1 cellular context compared by ENCODE assay signal in the genomic region with DNA sequence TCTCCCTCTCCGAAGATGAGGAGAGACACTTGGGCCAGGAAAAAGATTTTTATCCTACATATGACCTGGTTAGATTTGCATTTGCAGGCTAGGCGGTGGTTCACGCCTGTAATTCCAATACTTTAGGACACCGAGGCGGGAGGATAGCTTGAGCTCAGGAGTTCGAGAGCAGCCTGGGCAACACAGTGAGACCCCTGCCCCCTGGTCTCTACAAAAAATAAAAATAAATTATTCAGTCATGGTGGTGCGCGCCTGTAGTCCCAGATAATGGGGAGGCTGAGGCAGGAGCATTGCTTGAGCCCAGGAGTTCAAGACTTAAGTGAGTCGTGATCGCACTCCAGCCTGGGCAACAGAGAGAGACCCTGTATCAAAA.
TF ChIP-seq lines count a peak whose summit lies in the region.

No MANE protein-coding gene starts in this region.

TF ChIP-seq in K562, 482 proteins besides CTCF, POLR2A, EP300 and RAD21:
- peak; percentile 77 for TF ChIP-seq ZNF121 (CRISPR knock-in tag; conservative IDR thresholded peaks at IDR 0.05)
- TF ChIP-seq ZNF79 (CRISPR knock-in tag; IDR thresholded peaks at IDR 0.05; ENCODE audit: low read depth) = no peak
- no peak for TF ChIP-seq SAFB (IDR thresholded peaks at IDR 0.05; ENCODE audit: borderline replicate concordance, low read depth, low read length)
- TF ChIP-seq MCM7 (IDR thresholded peaks at IDR 0.05) = no peak
- TF ChIP-seq, protein P1, sequence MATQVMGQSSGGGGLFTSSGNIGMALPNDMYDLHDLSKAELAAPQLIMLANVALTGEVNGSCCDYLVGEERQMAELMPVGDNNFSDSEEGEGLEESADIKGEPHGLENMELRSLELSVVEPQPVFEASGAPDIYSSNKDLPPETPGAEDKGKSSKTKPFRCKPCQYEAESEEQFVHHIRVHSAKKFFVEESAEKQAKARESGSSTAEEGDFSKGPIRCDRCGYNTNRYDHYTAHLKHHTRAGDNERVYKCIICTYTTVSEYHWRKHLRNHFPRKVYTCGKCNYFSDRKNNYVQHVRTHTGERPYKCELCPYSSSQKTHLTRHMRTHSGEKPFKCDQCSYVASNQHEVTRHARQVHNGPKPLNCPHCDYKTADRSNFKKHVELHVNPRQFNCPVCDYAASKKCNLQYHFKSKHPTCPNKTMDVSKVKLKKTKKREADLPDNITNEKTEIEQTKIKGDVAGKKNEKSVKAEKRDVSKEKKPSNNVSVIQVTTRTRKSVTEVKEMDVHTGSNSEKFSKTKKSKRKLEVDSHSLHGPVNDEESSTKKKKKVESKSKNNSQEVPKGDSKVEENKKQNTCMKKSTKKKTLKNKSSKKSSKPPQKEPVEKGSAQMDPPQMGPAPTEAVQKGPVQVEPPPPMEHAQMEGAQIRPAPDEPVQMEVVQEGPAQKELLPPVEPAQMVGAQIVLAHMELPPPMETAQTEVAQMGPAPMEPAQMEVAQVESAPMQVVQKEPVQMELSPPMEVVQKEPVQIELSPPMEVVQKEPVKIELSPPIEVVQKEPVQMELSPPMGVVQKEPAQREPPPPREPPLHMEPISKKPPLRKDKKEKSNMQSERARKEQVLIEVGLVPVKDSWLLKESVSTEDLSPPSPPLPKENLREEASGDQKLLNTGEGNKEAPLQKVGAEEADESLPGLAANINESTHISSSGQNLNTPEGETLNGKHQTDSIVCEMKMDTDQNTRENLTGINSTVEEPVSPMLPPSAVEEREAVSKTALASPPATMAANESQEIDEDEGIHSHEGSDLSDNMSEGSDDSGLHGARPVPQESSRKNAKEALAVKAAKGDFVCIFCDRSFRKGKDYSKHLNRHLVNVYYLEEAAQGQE (CRISPR knock-in tag; IDR thresholded peaks at IDR 0.05; ENCODE audit: low read depth) = no peak
- TF ChIP-seq FOXP1 (CRISPR knock-in tag; IDR thresholded peaks at IDR 0.05) = 0 out of 2 replicates have a peak, but pooled peaks have one; percentile 10
- no peak for TF ChIP-seq NR3C1 (CRISPR knock-in tag; IDR thresholded peaks at IDR 0.05)
- no peak for TF ChIP-seq ZSCAN32 (CRISPR knock-in tag; IDR thresholded peaks at IDR 0.05)
